8 cellular contexts compared by ENCODE assay signal in the genomic region with DNA sequence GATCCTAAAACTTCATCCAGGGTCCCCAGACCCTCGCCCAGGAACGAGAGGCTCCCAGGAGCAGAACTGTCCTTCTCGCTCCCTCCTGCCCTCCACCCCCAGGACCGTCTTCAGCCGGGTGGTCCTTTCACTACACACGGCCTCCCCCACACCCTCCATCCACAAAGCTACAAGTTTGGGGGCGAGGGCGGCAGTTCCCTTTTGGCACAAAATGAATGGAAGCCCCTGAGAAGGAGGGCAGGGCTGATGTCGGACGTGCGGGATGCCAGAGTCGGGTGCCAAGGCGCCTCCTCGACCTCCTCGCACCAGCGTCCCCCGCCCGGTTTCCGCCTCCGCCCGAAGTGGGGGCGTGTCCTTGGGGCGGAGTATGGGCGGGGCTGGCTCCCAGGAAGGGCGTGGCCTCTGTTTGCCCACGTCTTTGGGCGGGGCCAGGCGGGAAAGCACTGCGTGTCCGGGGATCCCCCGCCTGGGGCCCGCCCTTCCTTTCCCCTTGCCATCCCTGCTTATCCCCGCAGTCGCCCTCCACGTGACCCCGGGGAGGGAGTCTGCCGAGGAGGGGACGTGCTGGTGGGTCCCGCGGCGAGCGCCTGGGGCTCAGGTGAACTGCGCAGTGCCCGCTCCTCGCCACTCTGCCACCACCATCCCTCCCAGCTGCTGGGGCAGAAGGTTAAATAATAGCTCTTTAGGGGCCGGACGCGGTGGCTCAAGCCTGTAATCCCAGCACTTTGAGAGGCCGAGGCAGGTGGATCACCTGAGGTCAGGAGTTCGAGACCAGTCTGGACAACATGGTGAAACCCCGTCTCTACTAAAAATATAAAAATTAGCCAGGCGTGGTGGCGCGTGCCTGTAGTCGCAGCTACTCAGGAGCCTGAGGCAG. TPM values are rescaled to one million over a fixed set of nuclear protein-coding genes. Genes with fewer than 3 reads are reported as not detected.
DNase-seq lines count a peak whose midpoint lies in the region; ATAC-seq, FAIRE-seq and TF ChIP-seq lines count a peak whose summit lies in the region.

No MANE protein-coding gene starts in this region.

- BruUV-seq in IMR-90 (replicated peaks; lab: Mats Ljungman, UMichigan), result no TSS peak
- no TSS peak for BruUV-seq in endothelial cell of umbilical vein (replicated peaks; lab: Mats Ljungman, UMichigan)

- intact Hi-C loops in IMR-90 (cut with micrococcal nuclease) (no loop called here), endothelial cell of umbilical vein (cut with micrococcal nuclease) (loop anchor here (2.0 kb wide), 1 partner anchor 15 kb away; a partner anchor contains a TSS)

- H3K27ac ChIP-seq in IMR-90 (ENCODE audit: insufficient read depth, low read length) (peak overlapping the region; percentile 99), OCI-LY3 (ENCODE audit: low read length) (peak overlapping the region; percentile 48), endothelial cell of umbilical vein (ENCODE audit: insufficient read depth, low read depth, low read length) (peak overlapping the region; percentile 30)

- H2AK9ac ChIP-seq in IMR-90 (replicated peaks; ENCODE audit: low read depth, low read length, poor library complexity), result peak overlapping the region; percentile 100

- peak overlapping the region; percentile 99 for H3K23ac ChIP-seq in IMR-90 (ENCODE audit: low read depth, low read length)

- H4K8ac ChIP-seq in IMR-90 (ENCODE audit: low read depth in 2 of 2, low read length in 2 of 2), result peak overlapping the region; percentile 91 to 94

- peaks cover 13% of the 10 kb centered on the region for H4K20me1 ChIP-seq in IMR-90 (ENCODE audit: insufficient read depth, low read length)
- H4K20me1 ChIP-seq in OCI-LY3 (ENCODE audit: insufficient read depth, low read length), result no peaks in the 10 kb centered on the region
- no peaks in the 10 kb centered on the region for H4K20me1 ChIP-seq in endothelial cell of umbilical vein (replicated peaks; ENCODE audit: control insufficient read depth, extremely low read depth, insufficient read depth, low read length)

- TF ChIP-seq CTCF in IMR-90 (conservative IDR thresholded peaks at IDR 0.05; ENCODE audit: low read depth, low read length), result no peak
- no peak for TF ChIP-seq CTCF in OCI-LY3 (IDR thresholded peaks at IDR 0.05; ENCODE audit: low read depth, low read length)
- no peak for TF ChIP-seq CTCF in endothelial cell of umbilical vein (IDR thresholded peaks at IDR 0.05; ENCODE audit: extremely low read depth in 1 of 2, insufficient read depth in 1 of 2, low read depth in 1 of 2, low read length in 2 of 2)

- peak overlapping the region; percentile 89 for H3K4me3 ChIP-seq in IMR-90 (ENCODE audit: insufficient read depth, low read depth, low read length)
- peak overlapping the region; percentile 80 for H3K4me3 ChIP-seq in OCI-LY3 (ENCODE audit: low read length)
- H3K4me3 ChIP-seq in endothelial cell of umbilical vein (replicated peaks in 1 of 3; ENCODE audit: insufficient read depth in 1 of 3, low read depth in 1 of 3, low read length in 3 of 3), result peak overlapping the region; percentile 42 to 47 (median 43)
- peak overlapping the region; percentile 51 for H3K4me3 ChIP-seq in mononuclear cell (ENCODE audit: low read length)

- H3K27me3 ChIP-seq in IMR-90 (ENCODE audit: control insufficient read depth, insufficient read depth, low read length), result no peaks in the 10 kb centered on the region
- H3K27me3 ChIP-seq in OCI-LY3 (ENCODE audit: low read depth, low read length), result no peaks in the 10 kb centered on the region
- H3K27me3 ChIP-seq in endothelial cell of umbilical vein (ENCODE audit: control insufficient read depth in 2 of 2, insufficient read depth in 2 of 2, low read length in 2 of 2), result no peaks in the 10 kb centered on the region
- H3K27me3 ChIP-seq in mononuclear cell (ENCODE audit: insufficient read depth, low read length), result no peaks in the 10 kb centered on the region

- H3K9ac ChIP-seq in IMR-90 (ENCODE audit: low read depth, low read length), result peak overlapping the region; percentile 98
- H3K9ac ChIP-seq in OCI-LY3 (ENCODE audit: low read length), result peak overlapping the region; percentile 66
- peak overlapping the region; percentile 49 for H3K9ac ChIP-seq in endothelial cell of umbilical vein (replicated peaks; ENCODE audit: extremely low read depth, insufficient read depth, low read length)

- H3K14ac ChIP-seq in IMR-90 (replicated peaks; ENCODE audit: low read depth, low read length), result peak overlapping the region; percentile 99

- peak overlapping the region; percentile 98 for H2BK5ac ChIP-seq in IMR-90 (ENCODE audit: low read depth, low read length, poor library complexity, severe bottlenecking)

- dilution Hi-C loops in IMR-90 (cut with HindIII; ENCODE audit: low sequenced_read_pairs, unreplicated experiment) (no loop called here), endothelial cell of umbilical vein (cut with MboI; ENCODE audit: extremely low pct_ligation_motif_present, low sequenced_read_pairs) (no loop called here)

- no peaks in the 10 kb centered on the region for H3K79me2 ChIP-seq in OCI-LY3 (ENCODE audit: low read length)
- H3K79me2 ChIP-seq in endothelial cell of umbilical vein (ENCODE audit: control insufficient read depth, insufficient read depth, low read length), result peaks cover 2% of the 10 kb centered on the region

- H3K4ac ChIP-seq in IMR-90 (ENCODE audit: low read depth, low read length), result peak overlapping the region; percentile 100

- TF ChIP-seq POLR2A in IMR-90 (IDR thresholded peaks at IDR 0.05; ENCODE audit: low read depth, low read length) (peak; percentile 53; the same call in 1 of the 2 replicates), endothelial cell of umbilical vein (IDR thresholded peaks at IDR 0.05; ENCODE audit: low read depth, low read length) (peak; percentile 76)

- H3K9me3 ChIP-seq in IMR-90 (ENCODE audit: control insufficient read depth, insufficient read depth, low read length) (no peaks in the 10 kb centered on the region), OCI-LY3 (ENCODE audit: insufficient read depth, low read length) (no peaks in the 10 kb centered on the region), endothelial cell of umbilical vein (replicated peaks; ENCODE audit: control insufficient read depth, insufficient read depth, low read length) (no peaks in the 10 kb centered on the region), mononuclear cell (ENCODE audit: low read depth, low read length) (no peaks in the 10 kb centered on the region)

- H3K36me3 ChIP-seq in IMR-90 (ENCODE audit: control insufficient read depth, insufficient read depth, low read length) (peaks cover 25% of the 10 kb centered on the region), OCI-LY3 (replicated peaks; ENCODE audit: low read depth, low read length) (no peaks in the 10 kb centered on the region), endothelial cell of umbilical vein (ENCODE audit: control insufficient read depth in 2 of 2, extremely low read depth in 1 of 2, insufficient read depth in 2 of 2, low read length in 2 of 2) (peaks cover 0 to 6% of the 10 kb centered on the region in 2 experiments)

- ATAC-seq in GM21526 (IDR thresholded peaks at IDR 0.05; ENCODE audit: low FRiP score, unreplicated experiment), result peak; percentile 43
- peak; percentile 83 for ATAC-seq in IMR-90 (ENCODE audit: low read depth)

- no peak for TF ChIP-seq RAD21 in IMR-90 (IDR thresholded peaks at IDR 0.05; ENCODE audit: low read length)

- WGBS in IMR-90 (ENCODE audit: extremely low coverage in 2 of 2, insufficient read length in 1 of 2), 2 experiments, result 0% methylated on average over 10 of the region's 55 CpGs; no CpG with 5 or more reads in 1 of the 2 experiments

- DNase-seq in Caki2 (ENCODE audit: low read depth), result peak; percentile 95
- peak; percentile 90 for DNase-seq in IMR-90
- peak; percentile 97 for DNase-seq in activated T-cell treated with anti-CD3 and anti-CD28 coated beads for 1 hour (ENCODE audit: low read depth)
- DNase-seq in endothelial cell of umbilical vein (ENCODE audit: low read depth, low spot score), result peak; percentile 83
- peak; percentile 91 for DNase-seq in stimulated activated CD8-positive, alpha-beta memory T cell treated with anti-CD3 and anti-CD28 coated beads, Interleukin-4, amount 100 ng/mL, for 24 hours (ENCODE audit: low read depth)

- CTCF ChIA-PET in IMR-90 (lab: Yijun Ruan, JAX), result interaction anchor here (0.6 to 1.8 kb wide), 5 partner anchors 11 to 162 kb away, joined by 3 to 5 read pairs (median 3); a partner anchor contains a TSS
- CTCF ChIA-PET in endothelial cell of umbilical vein (lab: Charles Lee), result interaction anchor here (0.6 to 7.1 kb wide), 4 partner anchors 11 to 149 kb away, joined by 3 to 73 read pairs (median 12); a partner anchor contains a TSS

- POLR2A ChIA-PET in IMR-90 (lab: Charles Lee; ENCODE audit: unreplicated experiment) (interaction anchor here (1.1 kb wide), 2 partner anchors 14 to 162 kb away, joined by 3 to 4 read pairs; a partner anchor contains a TSS), endothelial cell of umbilical vein (lab: Charles Lee) (no interaction called here)

- in situ Hi-C loops in Caki2 (cut with HindIII; ENCODE audit: low pct_unique_long_range_greater_than_20kb, low sequenced_read_pairs) (no loop called here), IMR-90 (cut with MboI; ENCODE audit: low sequenced_read_pairs) (no loop called here)

- H3K4me2 ChIP-seq in IMR-90 (ENCODE audit: low read depth, low read length), result peak overlapping the region; percentile 99
- peak overlapping the region; percentile 90 for H3K4me2 ChIP-seq in OCI-LY3 (ENCODE audit: low read length)
- H3K4me2 ChIP-seq in endothelial cell of umbilical vein (ENCODE audit: insufficient read depth, low read length), result peak overlapping the region; percentile 81

- H3K9me1 ChIP-seq in IMR-90 (ENCODE audit: insufficient read depth, low read length) (0 out of 2 replicates have a peak, but pooled peaks cover under 1% of the 10 kb centered on the region), endothelial cell of umbilical vein (replicated peaks; ENCODE audit: control insufficient read depth, extremely low read depth, insufficient read depth, low read length) (no peaks in the 10 kb centered on the region)

- peak overlapping the region; percentile 96 for H4K5ac ChIP-seq in IMR-90 (ENCODE audit: low read depth, low read length)

- H2AFZ ChIP-seq in IMR-90 (replicated peaks; ENCODE audit: low read length, poor library complexity) (peak overlapping the region; percentile 94), OCI-LY3 (ENCODE audit: low read depth, low read length) (peak overlapping the region; percentile 43; the same call in 1 of the 2 replicates), endothelial cell of umbilical vein (ENCODE audit: low read depth, low read length) (peak overlapping the region; percentile 62)

- H2BK15ac ChIP-seq in IMR-90 (ENCODE audit: low read depth, low read length), result peak overlapping the region; percentile 53; the same call in 2 of the 3 replicates

- peaks cover 15 to 42% of the 10 kb centered on the region in 2 experiments for H3K79me1 ChIP-seq in IMR-90 (ENCODE audit: low read depth in 1 of 2, low read length in 2 of 2)

- peak overlapping the region; percentile 51; the same call in 1 of the 2 replicates for H2BK20ac ChIP-seq in IMR-90 (ENCODE audit: low read depth, low read length)

- H3K56ac ChIP-seq in IMR-90 (ENCODE audit: extremely low read depth, insufficient read depth, low read length), result peak overlapping the region; percentile 98

- peak overlapping the region; percentile 99 for H4K91ac ChIP-seq in IMR-90 (ENCODE audit: insufficient read depth, low read depth, low read length)

- H3K18ac ChIP-seq in IMR-90 (ENCODE audit: low read depth, low read length), result peak overlapping the region; percentile 85

- peaks cover 14% of the 10 kb centered on the region for H3K4me1 ChIP-seq in IMR-90 (ENCODE audit: control insufficient read depth, insufficient read depth, low read length)
- H3K4me1 ChIP-seq in OCI-LY3 (ENCODE audit: low read length), result peaks cover 6% of the 10 kb centered on the region
- peaks cover 17% of the 10 kb centered on the region for H3K4me1 ChIP-seq in endothelial cell of umbilical vein (ENCODE audit: control insufficient read depth, extremely low read depth, insufficient read depth, low read length)
- peaks cover 31% of the 10 kb centered on the region for H3K4me1 ChIP-seq in mononuclear cell (ENCODE audit: insufficient read depth, low read length)

- FAIRE-seq in endothelial cell of umbilical vein (lab: Jason Lieb, UNC), result peak; percentile 95

- H2AK5ac ChIP-seq in IMR-90 (ENCODE audit: low read depth, low read length), result peak overlapping the region; percentile 100

- peak overlapping the region; percentile 81 for H2BK120ac ChIP-seq in IMR-90 (ENCODE audit: low read depth, low read length)

RNA-seq across cellular contexts. Expression of a gene that starts 0.9 kb away (rescaled TPM):
- total RNA-seq in Caki2 (2014; rRNA removed; shearing (Covaris generic); ENCODE audit: low replicate concordance), result 0.75 and 5.2 TPM in 2 replicates
- total RNA-seq in IMR-90 (2012; rRNA removed) (62.7 and 69.2 TPM in 2 replicates), endothelial cell of umbilical vein (76.5 and 81.7 TPM in 2 replicates), mononuclear cell (1.3 TPM)
- polyA plus RNA-seq in IMR-90 (2012; rRNA removed) (431 and 601 TPM in 2 replicates), endothelial cell of umbilical vein (207 and 259 TPM in 2 replicates)
- 324 and 587 TPM in 2 replicates for polyA plus RNA-seq in IMR-90 (2012; cell fraction: cytosol; rRNA removed)
- polyA plus RNA-seq in IMR-90 (2012; cell fraction: nucleus; rRNA removed; ENCODE audit: low replicate concordance), result 557 and 1,096 TPM in 2 replicates
- 88.3 and 121 TPM in 2 replicates for polyA plus RNA-seq in endothelial cell of umbilical vein (2011; cell fraction: cytosol; rRNA removed)
- 185 and 210 TPM in 2 replicates for polyA plus RNA-seq in endothelial cell of umbilical vein (2011; cell fraction: nucleus; rRNA removed)
- polyA plus RNA-seq in endothelial cell of umbilical vein (2012), result 43.3 and 91.5 TPM in 2 replicates
- 56.8 and 65.1 TPM in 2 replicates for polyA minus RNA-seq in endothelial cell of umbilical vein
- not detected for polyA minus RNA-seq in endothelial cell of umbilical vein (2011; cell fraction: cytosol; rRNA and poly(A)+ RNA removed)
- polyA minus RNA-seq in endothelial cell of umbilical vein (2011; cell fraction: nucleus; rRNA and poly(A)+ RNA removed), result 29.8 and 52.5 TPM in 2 replicates

RNA-seq across cellular contexts. Expression of a gene that starts 6.1 kb away (rescaled TPM):
- not detected in 2 replicates for total RNA-seq in Caki2 (2014; rRNA removed; shearing (Covaris generic); ENCODE audit: low replicate concordance)
- total RNA-seq in IMR-90 (2012; rRNA removed), result 0.18 TPM in 1 of 2 replicates, not detected in the other
- polyA plus RNA-seq in IMR-90 (2012; rRNA removed), result 0.07 and 0.23 TPM in 2 replicates
- polyA plus RNA-seq in IMR-90 (2012; cell fraction: cytosol; rRNA removed), result 0.08 and 0.39 TPM in 2 replicates
- 0.23 and 0.34 TPM in 2 replicates for polyA plus RNA-seq in IMR-90 (2012; cell fraction: nucleus; rRNA removed; ENCODE audit: low replicate concordance)
- total RNA-seq in endothelial cell of umbilical vein, result not detected in 2 replicates
- polyA plus RNA-seq in endothelial cell of umbilical vein, result not detected in 2 replicates
- polyA plus RNA-seq in endothelial cell of umbilical vein (2011; cell fraction: cytosol; rRNA removed), result 0.04 and 0.05 TPM in 2 replicates
- 0.16 TPM in 1 of 2 replicates, not detected in the other for polyA plus RNA-seq in endothelial cell of umbilical vein (2011; cell fraction: nucleus; rRNA removed)
- polyA plus RNA-seq in endothelial cell of umbilical vein (2012), result 0.16 and 0.50 TPM in 2 replicates
- not detected in 2 replicates for polyA minus RNA-seq in endothelial cell of umbilical vein
- not detected for polyA minus RNA-seq in endothelial cell of umbilical vein (2011; cell fraction: cytosol; rRNA and poly(A)+ RNA removed)
- not detected in 2 replicates for polyA minus RNA-seq in endothelial cell of umbilical vein (2011; cell fraction: nucleus; rRNA and poly(A)+ RNA removed)
- total RNA-seq in mononuclear cell, result 130 TPM

RNA-seq across cellular contexts. Expression of a gene that starts 13.3 kb away (rescaled TPM):
- total RNA-seq in Caki2 (2014; rRNA removed; shearing (Covaris generic); ENCODE audit: low replicate concordance), result 69.0 and 76.8 TPM in 2 replicates
- 22.5 and 23.7 TPM in 2 replicates for total RNA-seq in IMR-90 (2012; rRNA removed)
- polyA plus RNA-seq in IMR-90 (2012; rRNA removed), result 47.9 and 57.0 TPM in 2 replicates
- polyA plus RNA-seq in IMR-90 (2012; cell fraction: cytosol; rRNA removed), result 22.0 and 32.0 TPM in 2 replicates
- polyA plus RNA-seq in IMR-90 (2012; cell fraction: nucleus; rRNA removed; ENCODE audit: low replicate concordance), result 224 and 393 TPM in 2 replicates
- 68.4 and 76.9 TPM in 2 replicates for total RNA-seq in endothelial cell of umbilical vein
- 57.9 and 64.5 TPM in 2 replicates for polyA plus RNA-seq in endothelial cell of umbilical vein
- polyA plus RNA-seq in endothelial cell of umbilical vein (2011; cell fraction: cytosol; rRNA removed), result 26.7 and 34.0 TPM in 2 replicates
- polyA plus RNA-seq in endothelial cell of umbilical vein (2011; cell fraction: nucleus; rRNA removed), result 262 and 327 TPM in 2 replicates
- polyA plus RNA-seq in endothelial cell of umbilical vein (2012), result 54.5 and 57.8 TPM in 2 replicates
- polyA minus RNA-seq in endothelial cell of umbilical vein, result 37.4 and 54.2 TPM in 2 replicates
- 31.4 TPM for polyA minus RNA-seq in endothelial cell of umbilical vein (2011; cell fraction: cytosol; rRNA and poly(A)+ RNA removed)
- 46.3 and 80.5 TPM in 2 replicates for polyA minus RNA-seq in endothelial cell of umbilical vein (2011; cell fraction: nucleus; rRNA and poly(A)+ RNA removed)
- 17.3 TPM for total RNA-seq in mononuclear cell

RNA-seq across cellular contexts. Expression of a gene that starts 14.8 kb away (rescaled TPM):
- total RNA-seq in Caki2 (2014; rRNA removed; shearing (Covaris generic); ENCODE audit: low replicate concordance), result 61.1 and 89.5 TPM in 2 replicates
- total RNA-seq in IMR-90 (2012; rRNA removed) (119 and 182 TPM in 2 replicates), endothelial cell of umbilical vein (88.5 and 105 TPM in 2 replicates), mononuclear cell (40.3 TPM)
- polyA plus RNA-seq in IMR-90 (2012; rRNA removed) (141 and 163 TPM in 2 replicates), endothelial cell of umbilical vein (162 and 210 TPM in 2 replicates)
- polyA plus RNA-seq in IMR-90 (2012; cell fraction: cytosol; rRNA removed), result 98.5 and 183 TPM in 2 replicates
- polyA plus RNA-seq in IMR-90 (2012; cell fraction: nucleus; rRNA removed; ENCODE audit: low replicate concordance), result 96.1 and 215 TPM in 2 replicates
- 118 and 132 TPM in 2 replicates for polyA plus RNA-seq in endothelial cell of umbilical vein (2011; cell fraction: cytosol; rRNA removed)
- 84.3 and 107 TPM in 2 replicates for polyA plus RNA-seq in endothelial cell of umbilical vein (2011; cell fraction: nucleus; rRNA removed)
- 120 and 137 TPM in 2 replicates for polyA plus RNA-seq in endothelial cell of umbilical vein (2012)
- 97.2 and 126 TPM in 2 replicates for polyA minus RNA-seq in endothelial cell of umbilical vein
- 180 TPM for polyA minus RNA-seq in endothelial cell of umbilical vein (2011; cell fraction: cytosol; rRNA and poly(A)+ RNA removed)
- polyA minus RNA-seq in endothelial cell of umbilical vein (2011; cell fraction: nucleus; rRNA and poly(A)+ RNA removed), result 40.7 and 42.2 TPM in 2 replicates

RNA-seq across cellular contexts. Expression of a gene that starts 15.5 kb away (rescaled TPM):
- total RNA-seq in Caki2 (2014; rRNA removed; shearing (Covaris generic); ENCODE audit: low replicate concordance), result 1,200 and 1,265 TPM in 2 replicates
- total RNA-seq in IMR-90 (2012; rRNA removed) (919 and 960 TPM in 2 replicates), endothelial cell of umbilical vein (1,783 and 1,844 TPM in 2 replicates), mononuclear cell (731 TPM)
- polyA plus RNA-seq in IMR-90 (2012; rRNA removed) (2,231 and 2,466 TPM in 2 replicates), endothelial cell of umbilical vein (2,403 and 2,689 TPM in 2 replicates)
- 2,445 and 3,036 TPM in 2 replicates for polyA plus RNA-seq in IMR-90 (2012; cell fraction: cytosol; rRNA removed)
- polyA plus RNA-seq in IMR-90 (2012; cell fraction: nucleus; rRNA removed; ENCODE audit: low replicate concordance), result 809 and 890 TPM in 2 replicates
- 2,884 and 3,285 TPM in 2 replicates for polyA plus RNA-seq in endothelial cell of umbilical vein (2011; cell fraction: cytosol; rRNA removed)
- 927 and 1,270 TPM in 2 replicates for polyA plus RNA-seq in endothelial cell of umbilical vein (2011; cell fraction: nucleus; rRNA removed)
- polyA plus RNA-seq in endothelial cell of umbilical vein (2012), result 1,817 and 1,850 TPM in 2 replicates
- polyA minus RNA-seq in endothelial cell of umbilical vein, result 1,737 and 1,829 TPM in 2 replicates
- polyA minus RNA-seq in endothelial cell of umbilical vein (2011; cell fraction: cytosol; rRNA and poly(A)+ RNA removed), result 662 TPM
- polyA minus RNA-seq in endothelial cell of umbilical vein (2011; cell fraction: nucleus; rRNA and poly(A)+ RNA removed), result 250 and 287 TPM in 2 replicates

Comparison
In these comparisons a context has a peak if more than half of its experiments do, and no peak if none do; other contexts are left out.
1. Peak in every context shown above with its lines: DNase-seq, ATAC-seq, H3K4me3 ChIP-seq and H3K27ac ChIP-seq.
2. H2AFZ ChIP-seq: peak in every context shown above with its lines; median percentile 94 in IMR-90; 62 in endothelial cell of umbilical vein; 43 in OCI-LY3.
3. H3K27ac ChIP-seq: peak in every context shown above with its lines; median percentile 99 in IMR-90; 48 in OCI-LY3; 30 in endothelial cell of umbilical vein.
4. RNA of a gene that starts 0.9 kb away (total RNA-seq): 76.5 to 81.7 TPM in endothelial cell of umbilical vein and 62.7 to 69.2 TPM in IMR-90; 0.75 to 5.2 TPM in Caki2 and 1.3 TPM in mononuclear cell (single experiment); every median in the first group is over 10 times any median in the second.
5. RNA of a gene that starts 6.1 kb away (total RNA-seq): 130 TPM in mononuclear cell (single experiment); 0.18 TPM in IMR-90, not detected in Caki2 and not detected in endothelial cell of umbilical vein; every median in the first group is over 100 times any median in the second.